In the genomic region with DNA sequence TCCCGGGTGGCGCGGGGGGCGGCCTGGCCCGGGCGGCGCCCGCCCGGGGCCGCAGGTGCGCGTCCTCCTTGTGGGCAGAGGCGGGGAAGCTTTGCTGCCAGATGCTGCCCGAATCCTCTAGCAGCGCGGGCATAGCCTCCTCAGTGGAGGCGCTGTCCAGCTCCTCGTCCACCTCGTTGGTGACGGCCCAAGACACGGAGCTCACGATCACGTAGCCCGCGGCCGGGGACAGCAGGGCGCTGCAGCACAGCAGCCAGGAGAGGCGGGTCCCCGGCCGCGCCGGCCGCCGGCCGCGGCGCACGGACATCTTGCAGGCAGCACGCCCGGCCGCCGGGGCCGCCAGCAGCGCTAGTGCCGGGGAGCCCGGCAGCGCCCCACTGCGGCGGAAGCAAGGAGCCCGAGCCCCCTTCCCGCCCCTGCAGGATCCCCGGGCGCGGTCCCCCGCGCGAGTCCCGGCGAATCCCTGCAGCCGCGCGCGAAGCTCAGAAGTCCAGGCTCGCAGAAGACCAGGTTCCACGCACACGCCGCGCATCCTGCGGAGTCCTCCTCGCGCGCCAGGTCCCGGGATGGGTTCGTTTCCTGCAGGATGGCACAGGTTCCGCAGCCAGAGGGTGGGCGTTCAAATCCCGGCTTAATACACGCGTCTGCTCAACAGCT, we compare ENCODE assay signal across 1 cellular context.
A peak's percentile ranks its signal among the peaks of the same experiment; 100 is the strongest.
TF ChIP-seq lines count a peak whose summit lies in the region.

A gene with protein sequence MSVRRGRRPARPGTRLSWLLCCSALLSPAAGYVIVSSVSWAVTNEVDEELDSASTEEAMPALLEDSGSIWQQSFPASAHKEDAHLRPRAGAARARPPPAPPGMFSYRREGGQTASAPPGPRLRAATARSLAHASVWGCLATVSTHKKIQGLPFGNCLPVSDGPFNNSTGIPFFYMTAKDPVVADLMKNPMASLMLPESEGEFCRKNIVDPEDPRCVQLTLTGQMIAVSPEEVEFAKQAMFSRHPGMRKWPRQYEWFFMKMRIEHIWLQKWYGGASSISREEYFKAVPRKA (minus strand): TSS at position 353 of the 657 bp plus-strand sequence. CDS start 46 bp downstream, at position 307.

TF ChIP-seq in H1, 55 proteins besides CTCF, POLR2A, EP300 and RAD21 (continued from another document):
- no peak for TF ChIP-seq EGR1 (IDR thresholded peaks at IDR 0.05; ENCODE audit: borderline replicate concordance, low read depth, low read length)
- TF ChIP-seq EZH2 (IDR thresholded peaks at IDR 0.05; ENCODE audit: low read depth, low read length, severe bottlenecking), result peak; percentile 48
- TF ChIP-seq ASH2L (IDR thresholded peaks at IDR 0.05; ENCODE audit: low read length), result peak; percentile 40
- no peak for TF ChIP-seq HDAC6 (IDR thresholded peaks at IDR 0.05; ENCODE audit: low read depth, low read length)
- TF ChIP-seq JUN (IDR thresholded peaks at IDR 0.05; ENCODE audit: low read depth, low read length), result no peak
- TF ChIP-seq SUZ12 (IDR thresholded peaks at IDR 0.05; ENCODE audit: low read length), result peak; percentile 54; the same call in 1 of the 2 replicates
- TF ChIP-seq, protein P1, sequence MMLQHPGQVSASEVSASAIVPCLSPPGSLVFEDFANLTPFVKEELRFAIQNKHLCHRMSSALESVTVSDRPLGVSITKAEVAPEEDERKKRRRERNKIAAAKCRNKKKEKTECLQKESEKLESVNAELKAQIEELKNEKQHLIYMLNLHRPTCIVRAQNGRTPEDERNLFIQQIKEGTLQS (IDR thresholded peaks at IDR 0.05; ENCODE audit: insufficient read depth, low read depth, low read length), result no peak
- TF ChIP-seq GABPA (IDR thresholded peaks at IDR 0.05; ENCODE audit: borderline replicate concordance, insufficient read depth, low read length), result peak; percentile 13; the same call in 1 of the 2 replicates
- TF ChIP-seq BCL11A (IDR thresholded peaks at IDR 0.05; ENCODE audit: low read depth in 2 of 2, low read length in 2 of 2), result no peak
- no peak for TF ChIP-seq SIN3A (conservative IDR thresholded peaks at IDR 0.05 in 1 of 2, IDR thresholded peaks at IDR 0.05 in 1 of 2; ENCODE audit: low read depth in 1 of 2, low read length in 2 of 2)
- TF ChIP-seq TAF7 (optimal IDR thresholded peaks at IDR 0.05; ENCODE audit: borderline replicate concordance, low read depth, low read length), result no peak
- no peak for TF ChIP-seq TAF1 (IDR thresholded peaks at IDR 0.05; ENCODE audit: low read depth, low read length)
- no peak for TF ChIP-seq ATF2 (IDR thresholded peaks at IDR 0.05; ENCODE audit: low read length)
- no peak for TF ChIP-seq SIRT6 (IDR thresholded peaks at IDR 0.05; ENCODE audit: low read length)
- 0 out of 2 replicates have a peak, but pooled peaks have one; percentile 6 for TF ChIP-seq MAX (IDR thresholded peaks at IDR 0.05)
- TF ChIP-seq KDM4A (IDR thresholded peaks at IDR 0.05; ENCODE audit: low read depth, low read length, severe bottlenecking), result peak; percentile 98
- TF ChIP-seq CHD2 (IDR thresholded peaks at IDR 0.05; ENCODE audit: low read length), result no peak
- no peak for TF ChIP-seq TBP (IDR thresholded peaks at IDR 0.05; ENCODE audit: low read depth, low read length)
- TF ChIP-seq PHF8 (conservative IDR thresholded peaks at IDR 0.05; ENCODE audit: low read depth, low read length), result peak; percentile 38; the same call in 1 of the 2 replicates
- TF ChIP-seq SAP30 (IDR thresholded peaks at IDR 0.05; ENCODE audit: insufficient read depth, insufficient replicate concordance, low read length), result no peak
- TF ChIP-seq RXRA (IDR thresholded peaks at IDR 0.05; ENCODE audit: insufficient read depth, low read depth, low read length), result no peak
- no peak for TF ChIP-seq TCF12 (IDR thresholded peaks at IDR 0.05; ENCODE audit: low read depth, low read length)
- TF ChIP-seq NRF1 (IDR thresholded peaks at IDR 0.05; ENCODE audit: low read depth, low read length), result no peak
- no peak for TF ChIP-seq CHD7 (IDR thresholded peaks at IDR 0.05; ENCODE audit: insufficient replicate concordance, low read length)
- no peak for TF ChIP-seq KDM5A (IDR thresholded peaks at IDR 0.05; ENCODE audit: low read length)
- TF ChIP-seq POLR2AphosphoS5 (IDR thresholded peaks at IDR 0.05; ENCODE audit: low read depth, low read length), result no peak
- TF ChIP-seq ZNF274 (IDR thresholded peaks at IDR 0.05; ENCODE audit: borderline replicate concordance, extremely low read depth, low read length), result no peak
- TF ChIP-seq HDAC2 (IDR thresholded peaks at IDR 0.05; ENCODE audit: borderline replicate concordance in 1 of 2, low read depth in 2 of 2, low read length in 2 of 2), result 0 out of 4 replicates have a peak, but pooled peaks of 1 of the 2 experiments have one; percentile 41
- no peak for TF ChIP-seq NANOG (IDR thresholded peaks at IDR 0.05; ENCODE audit: insufficient read depth, low read depth, low read length, poor library complexity, severe bottlenecking)
- 0 out of 2 replicates have a peak, but pooled peaks have one; percentile 42 for TF ChIP-seq E2F6 (IDR thresholded peaks at IDR 0.05)
- TF ChIP-seq YY1 (IDR thresholded peaks at IDR 0.05; ENCODE audit: low read depth, low read length), result no peak; the same call in 1 of the 2 replicates
- peak; percentile 53 for TF ChIP-seq RBBP5 (IDR thresholded peaks at IDR 0.05; ENCODE audit: borderline replicate concordance, low read depth, low read length)
- TF ChIP-seq CREB1 (IDR thresholded peaks at IDR 0.05), result no peak; the same call in 1 of the 2 replicates
- TF ChIP-seq, protein P2, sequence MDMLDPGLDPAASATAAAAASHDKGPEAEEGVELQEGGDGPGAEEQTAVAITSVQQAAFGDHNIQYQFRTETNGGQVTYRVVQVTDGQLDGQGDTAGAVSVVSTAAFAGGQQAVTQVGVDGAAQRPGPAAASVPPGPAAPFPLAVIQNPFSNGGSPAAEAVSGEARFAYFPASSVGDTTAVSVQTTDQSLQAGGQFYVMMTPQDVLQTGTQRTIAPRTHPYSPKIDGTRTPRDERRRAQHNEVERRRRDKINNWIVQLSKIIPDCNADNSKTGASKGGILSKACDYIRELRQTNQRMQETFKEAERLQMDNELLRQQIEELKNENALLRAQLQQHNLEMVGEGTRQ (IDR thresholded peaks at IDR 0.05; ENCODE audit: low read length), result no peak
- TF ChIP-seq BACH1 (IDR thresholded peaks at IDR 0.05; ENCODE audit: low read length), result peak; percentile 50
- no peak for TF ChIP-seq TEAD4 (IDR thresholded peaks at IDR 0.05; ENCODE audit: low read depth, low read length)
- TF ChIP-seq CEBPB (IDR thresholded peaks at IDR 0.05; ENCODE audit: low read depth, low read length), result no peak
- no peak for TF ChIP-seq BRCA1 (IDR thresholded peaks at IDR 0.05; ENCODE audit: low read depth, low read length)
- TF ChIP-seq SP4 (IDR thresholded peaks at IDR 0.05; ENCODE audit: low read length), result no peak
- TF ChIP-seq SIX5 (IDR thresholded peaks at IDR 0.05; ENCODE audit: low read depth, low read length), result no peak
- TF ChIP-seq CTBP2 (IDR thresholded peaks at IDR 0.05; ENCODE audit: borderline replicate concordance, insufficient read depth, insufficient read length, low read length), result no peak
- no peak for TF ChIP-seq SRF (IDR thresholded peaks at IDR 0.05; ENCODE audit: low read depth, low read length)
- no peak for TF ChIP-seq JUND (IDR thresholded peaks at IDR 0.05; ENCODE audit: low read length)
